Comparison of ENCODE assay signal across 28 cellular contexts in the genomic region with DNA sequence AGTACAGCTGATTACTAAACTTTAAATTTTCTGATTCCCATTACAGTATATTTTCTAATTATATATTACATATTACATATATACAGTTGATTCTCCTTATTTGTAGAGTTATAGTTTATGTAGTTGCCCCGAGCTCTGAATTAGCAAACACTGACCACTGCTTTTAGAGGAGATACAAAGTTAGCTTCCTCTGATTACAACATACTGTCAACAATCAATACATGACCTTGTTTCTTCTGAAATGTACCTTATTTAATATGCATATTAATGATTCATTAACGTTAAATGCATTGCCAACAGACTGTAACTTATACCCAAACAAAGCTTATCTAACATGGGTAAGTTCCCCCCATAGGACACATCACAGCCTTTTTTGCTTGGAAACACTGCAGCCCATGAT.
"Had no signal": no experiment of that assay in that cellular context is flagged by ENCODE, and none has a peak within 500 bp of the region (broad histone marks: within the 10 kb centered on the region; RNA-seq: fewer than 3 reads in every experiment).

No MANE protein-coding gene starts in this region.

- DNase-seq: heart right ventricle; islet precursor cell; left ventricle myocardium superior; lower lobe of right lung; mammary epithelial cell; naive B cell; natural killer cell; nephron progenitor cell; ovary; stimulated activated CD4-positive, alpha-beta T cell treated with anti-CD3 and anti-CD28 coated beads, Interleukin-12 subunit alpha, Interleukin-12 subunit beta, amount 100 ng/mL, for 4 hours; stimulated activated CD4-positive, alpha-beta T cell treated with anti-CD3 and anti-CD28 coated beads, Interleukin-15, amount 100 ng/mL, for 24 hours; stimulated activated CD4-positive, alpha-beta T cell treated with anti-CD3 and anti-CD28 coated beads, Interleukin-2, amount 100 ng/mL, for 24 hours; stimulated activated CD4-positive, alpha-beta T cell treated with anti-CD3 and anti-CD28 coated beads, Interleukin-4, amount 100 ng/mL, for 1 hour; stimulated activated naive CD4-positive, alpha-beta T cell; tibial artery had no signal

- H3K27me3 Mint-ChIP-seq: naive B cell; progenitor cell of endocrine pancreas; stimulated activated naive CD8-positive, alpha-beta T cell treated with anti-CD3 and anti-CD28 coated beads, Interleukin-15, Interleukin-2, amounts not matched to agents 100 ng/mL and 50 ng/mL, for 24 hours; type B pancreatic cell had no signal

- H3K27ac ChIP-seq: heart right ventricle, hepatocyte, lower lobe of right lung, neural progenitor cell, neutrophil, ovary, right atrium auricular region, skin epidermis, suprapubic skin, thoracic aorta, tibial artery, vagina had no signal

- H3K79me2 ChIP-seq: hepatocyte had no signal

- H3K9ac ChIP-seq: neural progenitor cell had no signal

- H3K9me3 ChIP-seq: heart right ventricle, lower lobe of right lung, neutrophil, ovary, right atrium auricular region, suprapubic skin, thoracic aorta, tibial artery, vagina had no signal

- H3K4me2 ChIP-seq: hepatocyte, neural progenitor cell had no signal

- H3K4me3 Mint-ChIP-seq: mesothelial cell of epicardium; naive B cell; natural killer cell; nephron progenitor cell; neural progenitor cell; stimulated activated naive CD8-positive, alpha-beta T cell treated with anti-CD3 and anti-CD28 coated beads, Interleukin-15, Interleukin-2, amounts not matched to agents 100 ng/mL and 50 ng/mL, for 24 hours; type B pancreatic cell had no signal

- H3K36me3 Mint-ChIP-seq: neural progenitor cell had no signal

- H2AFZ ChIP-seq: hepatocyte, neural progenitor cell had no signal

- H3K4me3 ChIP-seq: heart right ventricle, hepatocyte, lower lobe of right lung, neural progenitor cell, ovary, right atrium auricular region, skin epidermis, suprapubic skin, thoracic aorta, tibial artery, vagina had no signal

- ATAC-seq: heart right ventricle, left ventricle myocardium superior, lower lobe of right lung, natural killer cell, sciatic nerve had no signal

- H3K4me1 Mint-ChIP-seq: neural progenitor cell had no signal

- H3K36me3 ChIP-seq: neural progenitor cell, ovary had no signal

- H3K4me1 ChIP-seq: neural progenitor cell, right atrium auricular region, suprapubic skin, vagina had no signal

- H3K27me3 ChIP-seq: heart right ventricle, hepatocyte, neural progenitor cell, neutrophil, ovary, right atrium auricular region, suprapubic skin, tibial artery, vagina had no signal

- H3K27ac Mint-ChIP-seq: mesothelial cell of epicardium; naive B cell; natural killer cell; nephron progenitor cell; neural progenitor cell; progenitor cell of endocrine pancreas; stimulated activated naive CD8-positive, alpha-beta T cell treated with anti-CD3 and anti-CD28 coated beads, Interleukin-15, Interleukin-2, amounts not matched to agents 100 ng/mL and 50 ng/mL, for 24 hours; type B pancreatic cell had no signal

- H3K9me3 Mint-ChIP-seq: mesothelial cell of epicardium; naive B cell; natural killer cell; nephron progenitor cell; neural progenitor cell; stimulated activated naive CD8-positive, alpha-beta T cell treated with anti-CD3 and anti-CD28 coated beads, Interleukin-15, Interleukin-2, amounts not matched to agents 100 ng/mL and 50 ng/mL, for 24 hours; type B pancreatic cell had no signal
